Comparison of ENCODE assay signal across 8 cellular contexts in genomic region chr7:28020302-28020940, GRCh38.
DNase-seq lines count a peak whose midpoint lies in the region; ATAC-seq and TF ChIP-seq lines count a peak whose summit lies in the region.

No MANE protein-coding gene starts in this region.

- CTCF ChIA-PET in activated CD8-positive, alpha-beta memory T cell treated with anti-CD3 and anti-CD28 coated beads, Interleukin-2, amount 10 ng/mL, durations not matched to agents 7 days and 5 days (lab: Charles Lee), result interaction anchor here (0.6 to 3.1 kb wide), 33 partner anchors 10 to 824 kb away, joined by 3 to 16 read pairs (median 4); partner anchors contain the start of genes HIBADH and TAX1BP1

- peak; percentile 88 for TF ChIP-seq CTCF in neural crest cell (conservative IDR thresholded peaks at IDR 0.05)

- H3K36me3 Mint-ChIP-seq in activated CD8-positive, alpha-beta memory T cell treated with anti-CD3 and anti-CD28 coated beads, Interleukin-2, amount 10 ng/mL, durations not matched to agents 7 days and 5 days, result no peaks in the 10 kb centered on the region
- H3K36me3 Mint-ChIP-seq in neural crest cell (ENCODE audit: low read depth), result no peaks in the 10 kb centered on the region

- DNase-seq in CD1c-positive myeloid dendritic cell (ENCODE audit: extremely low spot score) (peak; percentile 71), NCI-H69 (lab: John Stamatoyannopoulos, UW) (peak; percentile 92), fibroblast of the conjunctiva (ENCODE audit: low read depth) (peak; percentile 80), neural crest cell (ENCODE audit: low read depth, low spot score) (peak; percentile 39)
- DNase-seq in activated CD8-positive, alpha-beta memory T cell treated with anti-CD3 and anti-CD28 coated beads, Interleukin-2, amount 10 ng/mL, durations not matched to agents 7 days and 5 days, result peak; percentile 55

- peaks cover 6% of the 10 kb centered on the region for H3K4me1 Mint-ChIP-seq in activated CD8-positive, alpha-beta memory T cell treated with anti-CD3 and anti-CD28 coated beads, Interleukin-2, amount 10 ng/mL, durations not matched to agents 7 days and 5 days
- H3K4me1 Mint-ChIP-seq in neural crest cell, result no peaks in the 10 kb centered on the region

- no peak overlapping the region for H3K27ac Mint-ChIP-seq in activated CD8-positive, alpha-beta memory T cell treated with anti-CD3 and anti-CD28 coated beads, Interleukin-2, amount 10 ng/mL, durations not matched to agents 7 days and 5 days
- no peak overlapping the region for H3K27ac Mint-ChIP-seq in neural crest cell (ENCODE audit: unreplicated experiment)

- H3K9me3 Mint-ChIP-seq in activated CD8-positive, alpha-beta memory T cell treated with anti-CD3 and anti-CD28 coated beads, Interleukin-2, amount 10 ng/mL, durations not matched to agents 7 days and 5 days (ENCODE audit: low read depth), result no peaks in the 10 kb centered on the region
- H3K9me3 Mint-ChIP-seq in neural crest cell, result no peaks in the 10 kb centered on the region

- no peaks in the 10 kb centered on the region for H3K27me3 Mint-ChIP-seq in activated CD8-positive, alpha-beta memory T cell treated with anti-CD3 and anti-CD28 coated beads, Interleukin-2, amount 10 ng/mL, durations not matched to agents 7 days and 5 days
- H3K27me3 Mint-ChIP-seq in neural crest cell (ENCODE audit: low read depth), result peaks cover 27% of the 10 kb centered on the region

- H3K4me3 Mint-ChIP-seq in activated CD8-positive, alpha-beta memory T cell treated with anti-CD3 and anti-CD28 coated beads, Interleukin-2, amount 10 ng/mL, durations not matched to agents 7 days and 5 days, result no peak overlapping the region
- H3K4me3 Mint-ChIP-seq in neural crest cell, result no peak overlapping the region

- ATAC-seq in GM18909 (IDR thresholded peaks at IDR 0.05; ENCODE audit: poor library complexity, unreplicated experiment) (peak; percentile 72), HG03520 (IDR thresholded peaks at IDR 0.05; ENCODE audit: unreplicated experiment) (peak; percentile 69), GM19463 (IDR thresholded peaks at IDR 0.05; ENCODE audit: unreplicated experiment) (no peak)
- ATAC-seq in activated CD8-positive, alpha-beta memory T cell treated with anti-CD3 and anti-CD28 coated beads, Interleukin-2, amount 10 ng/mL, durations not matched to agents 7 days and 5 days, result peak; percentile 80

Comparison
In these comparisons a context has a peak if more than half of its experiments do, and no peak if none do; other contexts are left out.
1. DNase-seq: peak in every context shown above with its lines; median percentile 92 in NCI-H69; 80 in fibroblast of the conjunctiva; 71 in CD1c-positive myeloid dendritic cell; 55 in activated CD8-positive, alpha-beta memory T cell treated with anti-CD3 and anti-CD28 coated beads, Interleukin-2, amount 10 ng/mL, durations not matched to agents 7 days and 5 days; 39 in neural crest cell.